ENCODE assay signal across 2 cellular contexts in the genomic region with DNA sequence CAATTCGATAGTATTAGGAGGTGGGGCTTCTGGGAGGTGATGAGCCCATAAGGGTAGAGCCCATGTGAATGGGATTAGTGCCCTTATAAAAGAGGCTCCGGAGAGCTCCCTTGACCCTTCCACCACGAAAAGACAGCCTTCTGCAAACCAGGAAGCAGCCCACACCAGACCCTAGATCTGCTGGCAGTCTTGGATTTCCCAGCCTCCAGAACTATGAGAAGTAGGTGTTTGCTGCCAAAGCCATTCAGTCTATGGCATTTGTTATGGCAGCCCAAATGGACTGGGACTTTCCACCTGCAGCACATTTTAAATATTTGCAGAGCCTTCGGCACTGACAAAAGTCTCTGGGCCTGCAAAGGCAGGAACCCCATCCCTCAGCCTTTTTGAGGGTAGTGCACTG.
A peak's percentile ranks its signal among the peaks of the same experiment; 100 is the strongest.
TF ChIP-seq lines count a peak whose summit lies in the region.

No MANE protein-coding gene starts in this region.

TF ChIP-seq in HepG2, 621 proteins besides CTCF, POLR2A, EP300 and RAD21:
- TF ChIP-seq ZNF282 (IDR thresholded peaks at IDR 0.05; ENCODE audit: partially characterized antibody) (no peak), KDM2A (CRISPR knock-in tag; IDR thresholded peaks at IDR 0.05; ENCODE audit: borderline replicate concordance, low read depth) (no peak), ZNF564 (CRISPR knock-in tag; IDR thresholded peaks at IDR 0.05) (peak; percentile 98), PPARG (CRISPR knock-in tag; conservative IDR thresholded peaks at IDR 0.05) (no peak)

TF ChIP-seq in H1, 55 proteins besides CTCF, POLR2A, EP300 and RAD21:
- TF ChIP-seq TCF12 (IDR thresholded peaks at IDR 0.05; ENCODE audit: low read depth, low read length) (no peak), NRF1 (IDR thresholded peaks at IDR 0.05; ENCODE audit: low read depth, low read length) (no peak)
